Comparison of ENCODE assay signal across 11 cellular contexts in genomic region chr6:16737389-16737788, GRCh38. TPM values are rescaled to one million over a fixed set of nuclear protein-coding genes. Genes with fewer than 3 reads are reported as not detected.
A peak's percentile ranks its signal among the peaks of the same experiment; 100 is the strongest.
DNase-seq lines count a peak whose midpoint lies in the region; ATAC-seq, FAIRE-seq and TF ChIP-seq lines count a peak whose summit lies in the region.
"Had no signal": no experiment of that assay in that cellular context is flagged by ENCODE, and none has a peak within 500 bp of the region (broad histone marks: within the 10 kb centered on the region; RNA-seq: fewer than 3 reads in every experiment).

No MANE protein-coding gene starts in this region.

- ATAC-seq in thoracic aorta (ENCODE audit: insufficient number of reproducible peaks, low FRiP score, low read depth), result no peak
- ATAC-seq in GM19351 (IDR thresholded peaks at IDR 0.05; ENCODE audit: unreplicated experiment), result no peak
- ATAC-seq: activated T-cell treated with anti-CD3 and anti-CD28 coated beads, Interleukin-2, amount 50 U/mL, for 72 hours had no signal

- no peak for TF ChIP-seq POLR2A in erythroblast (IDR thresholded peaks at IDR 0.05; ENCODE audit: low read length)

- in situ Hi-C loops in astrocyte of the spinal cord (cut with HindIII; ENCODE audit: low sequenced_read_pairs), result no loop called here

- H3K9me3 ChIP-seq in Loucy (ENCODE audit: insufficient read depth, low read depth, low read length), result no peaks in the 10 kb centered on the region
- no peaks in the 10 kb centered on the region for H3K9me3 ChIP-seq in keratinocyte (ENCODE audit: control insufficient read depth, low read depth, low read length)
- no peaks in the 10 kb centered on the region for H3K9me3 ChIP-seq in thoracic aorta
- H3K9me3 ChIP-seq: pancreas had no signal

- H4K20me1 ChIP-seq in Loucy (ENCODE audit: insufficient read depth, low read length, poor library complexity, severe bottlenecking), result peaks cover 17% of the 10 kb centered on the region
- H4K20me1 ChIP-seq in keratinocyte (ENCODE audit: control insufficient read depth, extremely low read depth, insufficient read depth, low read length), result no peaks in the 10 kb centered on the region

- H3K36me3 ChIP-seq in Loucy (ENCODE audit: insufficient read depth, low read length), result peaks cover 18% of the 10 kb centered on the region; the same call in 1 of the 2 replicates
- no peaks in the 10 kb centered on the region for H3K36me3 ChIP-seq in keratinocyte (ENCODE audit: control insufficient read depth in 2 of 2, extremely low read depth in 1 of 2, insufficient read depth in 2 of 2, low read length in 2 of 2)
- no peaks in the 10 kb centered on the region for H3K36me3 ChIP-seq in thoracic aorta
- H3K36me3 ChIP-seq: pancreas had no signal

- TF ChIP-seq CTCF in Loucy (conservative IDR thresholded peaks at IDR 0.05; ENCODE audit: low read length), result no peak
- no peak for TF ChIP-seq CTCF in astrocyte of the spinal cord (IDR thresholded peaks at IDR 0.05; ENCODE audit: low read depth, low read length)
- TF ChIP-seq CTCF in keratinocyte (optimal IDR thresholded peaks at IDR 0.05 in 1 of 3, IDR thresholded peaks at IDR 0.05 in 1 of 3, conservative IDR thresholded peaks at IDR 0.05 in 1 of 3; ENCODE audit: extremely low read depth in 1 of 3, insufficient read depth in 2 of 3, low read length in 3 of 3), result no peak
- TF ChIP-seq CTCF in thoracic aorta (IDR thresholded peaks at IDR 0.05), result no peak

- peaks cover 41% of the 10 kb centered on the region for H3K4me1 ChIP-seq in Loucy (ENCODE audit: insufficient read depth, low read length, poor library complexity, severe bottlenecking)
- H3K4me1 ChIP-seq in keratinocyte (ENCODE audit: control insufficient read depth, extremely low read depth, insufficient read depth, low read length), result peaks cover 55% of the 10 kb centered on the region
- H3K4me1 ChIP-seq in thoracic aorta (ENCODE audit: control insufficient read depth in 1 of 2, low read depth in 2 of 2), result peaks cover 29 to 77% of the 10 kb centered on the region in 2 donors

- H3K4me2 ChIP-seq in Loucy (ENCODE audit: low read depth, low read length, poor library complexity, severe bottlenecking) (peak overlapping the region; percentile 39), keratinocyte (ENCODE audit: control insufficient read depth, extremely low read depth, insufficient read depth, low read depth, low read length) (peak overlapping the region; percentile 63)

- 0 out of 2 replicates have a peak, but pooled peaks cover 6% of the 10 kb centered on the region for H3F3A ChIP-seq in Loucy (ENCODE audit: low read depth)

- no peaks in the 10 kb centered on the region for H3K9me1 ChIP-seq in keratinocyte (ENCODE audit: control insufficient read depth, extremely low read depth, insufficient read depth, low read length)

- peak; percentile 63 for FAIRE-seq in keratinocyte (lab: Jason Lieb, UNC)
- FAIRE-seq: pancreas had no signal

- dilution Hi-C loops in keratinocyte (cut with MboI; ENCODE audit: extremely low pct_ligation_motif_present, low sequenced_read_pairs), result no loop called here

- H3K4me3 ChIP-seq in Loucy (ENCODE audit: low read length, poor library complexity, severe bottlenecking), result peak overlapping the region; percentile 19
- H3K4me3 ChIP-seq in astrocyte of the spinal cord (ENCODE audit: low read depth, low read length), result no peak overlapping the region
- H3K4me3 ChIP-seq in keratinocyte (ENCODE audit: control insufficient read depth in 2 of 3, extremely low read depth in 1 of 3, insufficient read depth in 2 of 3, low read depth in 1 of 3, low read length in 3 of 3), result peak overlapping the region in 2 of 3 experiments; percentile 38 to 53
- H3K4me3 ChIP-seq in thoracic aorta, result peak overlapping the region; percentile 27
- H3K4me3 ChIP-seq: pancreas had no signal

- H3K27ac ChIP-seq in keratinocyte (ENCODE audit: control insufficient read depth, insufficient read depth, low read length) (peak overlapping the region; percentile 45), thoracic aorta (peak overlapping the region; percentile 10 to 45)
- H3K27ac ChIP-seq: pancreas had no signal

- H2AFZ ChIP-seq in Loucy (ENCODE audit: low read length), result no peak overlapping the region
- H2AFZ ChIP-seq in keratinocyte (ENCODE audit: control insufficient read depth, low read length), result peak overlapping the region; percentile 11

- H3K9me2 ChIP-seq in Loucy (replicated peaks; ENCODE audit: low read depth, low read length), result no peaks in the 10 kb centered on the region

- H3K27me3 ChIP-seq in Loucy (ENCODE audit: insufficient read depth, low read length, poor library complexity, severe bottlenecking) (no peaks in the 10 kb centered on the region), keratinocyte (ENCODE audit: control insufficient read depth, extremely low read depth, insufficient read depth, low read length) (no peaks in the 10 kb centered on the region), thoracic aorta (replicated peaks; ENCODE audit: insufficient read depth) (no peaks in the 10 kb centered on the region)
- H3K27me3 ChIP-seq: pancreas had no signal

- DNase-seq in astrocyte of the spinal cord (ENCODE audit: low read depth, low spot score) (peak; percentile 60), keratinocyte (ENCODE audit: low read depth, low spot score) (no peak), thoracic aorta (ENCODE audit: low spot score) (no peak), cerebellum (ENCODE audit: low spot score) (no peak), erythroblast (lab: John Stamatoyannopoulos, UW) (no peak)
- DNase-seq: activated T-cell treated with anti-CD3 and anti-CD28 coated beads, Interleukin-2, amount 50 U/mL, for 72 hours; NCI-H1436; pancreas; stimulated activated CD8-positive, alpha-beta memory T cell treated with anti-CD3 and anti-CD28 coated beads, Interleukin-4, amount 100 ng/mL, for 48 hours had no signal

- H3K9ac ChIP-seq in Loucy (ENCODE audit: low read depth, low read length, poor library complexity, severe bottlenecking) (peak overlapping the region; percentile 7), keratinocyte (ENCODE audit: control insufficient read depth, extremely low read depth, insufficient read depth, low read length) (peak overlapping the region; percentile 8)

- H3K79me2 ChIP-seq in Loucy (ENCODE audit: insufficient read depth, low read length), result peaks cover 40% of the 10 kb centered on the region; the same call in 1 of the 2 replicates
- H3K79me2 ChIP-seq in keratinocyte (ENCODE audit: control insufficient read depth, insufficient read depth, low read length), result peaks cover 5% of the 10 kb centered on the region

RNA-seq across cellular contexts. Expression of gene ATXN1, which starts 23.9 kb away (rescaled TPM):
- 9.4 to 9.7 TPM (median 9.4 TPM) in 3 replicates for polyA plus RNA-seq in keratinocyte
- polyA plus RNA-seq in keratinocyte (2011; ENCODE audit: low read depth), result 6.3 TPM
- 7.3 and 7.5 TPM in 2 replicates for polyA plus RNA-seq in keratinocyte (2011; cell fraction: cytosol; rRNA removed)
- polyA plus RNA-seq in keratinocyte (2011; cell fraction: nucleus; rRNA removed), result 19.2 and 21.1 TPM in 2 replicates
- 8.8 and 11.5 TPM in 2 replicates for polyA plus RNA-seq in keratinocyte (2012; ENCODE audit: low replicate concordance)
- 13.2 to 34.1 TPM (median 23.4 TPM) in 3 replicates for polyA minus RNA-seq in keratinocyte
- 8.1 TPM for polyA minus RNA-seq in keratinocyte (2011; cell fraction: cytosol; rRNA and poly(A)+ RNA removed)
- polyA minus RNA-seq in keratinocyte (2011; cell fraction: nucleus; rRNA and poly(A)+ RNA removed), result 31.4 and 46.3 TPM in 2 replicates
- 10 to 100 TPM; 59.8 to 62.4 TPM for total RNA-seq in thoracic aorta
- 38.8 TPM for total RNA-seq in cerebellum
